Comparison of ENCODE assay signal across 29 cellular contexts in genomic region chr9:7067169-7067568, GRCh38.
"Had no signal": no experiment of that assay in that cellular context is flagged by ENCODE, and none has a peak within 500 bp of the region (broad histone marks: within the 10 kb centered on the region; RNA-seq: fewer than 3 reads in every experiment).

No MANE protein-coding gene starts in this region.

- DNase-seq: activated CD4-positive, alpha-beta memory T cell treated with anti-CD3 and anti-CD28 coated beads, Interleukin-2, amount 10 ng/mL, durations not matched to agents 7 days and 5 days; activated CD4-positive, alpha-beta T cell treated with anti-CD3 and anti-CD28 coated beads for 1 hour; activated CD4-positive, alpha-beta T cell treated with anti-CD3 and anti-CD28 coated beads for 48 hours; activated CD4-positive, CD25-positive, alpha-beta regulatory T cell; activated CD8-positive, alpha-beta memory T cell treated with anti-CD3 and anti-CD28 coated beads for 24 hours; activated CD8-positive, alpha-beta memory T cell treated with anti-CD3 and anti-CD28 coated beads, Interleukin-2, amount 10 ng/mL, durations not matched to agents 7 days and 5 days; activated CD8-positive, alpha-beta memory T cell treated with anti-CD3 and anti-CD28 coated beads, Interleukin-2, amount 50 U/mL, for 48 hours; activated effector memory CD4-positive, alpha-beta T cell treated with Interleukin-2 at 50 U/mL for 16 hours; activated naive CD4-positive, alpha-beta T cell treated with anti-CD3 and anti-CD28 coated beads, Interleukin-2, amount 10 ng/mL, durations not matched to agents 7 days and 5 days; activated naive CD8-positive, alpha-beta T cell treated with anti-CD3 and anti-CD28 coated beads, Interleukin-2, amount 50 U/mL, for 24 hours; activated T-cell treated with anti-CD3 and anti-CD28 coated beads, Interleukin-2, amount 50 U/mL, for 48 hours; anterior cingulate cortex; central memory CD4-positive, alpha-beta T cell; Kasumi-1; MM.1S; MV-4-11; NCI-H1092; NCI-H1436 treated with DMSO at 0.1 percent for 48 hours; NCI-H1694 treated with DMSO at 0.1 percent for 48 hours; NCI-H2029; NCI-H345; NCI-H524 treated with DMSO at 0.1 percent for 48 hours; NCI-H748 treated with DMSO at 0.1 percent for 48 hours; NK-92 treated with Interleukin-12 subunit alpha and Interleukin-12 subunit beta, amount 100 ng/mL, for 24 hours; PC-9; SHP77; SJCRH30; WERI-Rb-1 had no signal

- H3K4me3 ChIP-seq: PC-9, SJCRH30, SK-N-MC had no signal

- ATAC-seq: activated CD8-positive, alpha-beta memory T cell treated with anti-CD3 and anti-CD28 coated beads, Interleukin-2, amount 10 ng/mL, durations not matched to agents 7 days and 5 days; activated naive CD8-positive, alpha-beta T cell treated with anti-CD3 and anti-CD28 coated beads, Interleukin-2, amount 50 U/mL, for 24 hours had no signal
